In the genomic region with DNA sequence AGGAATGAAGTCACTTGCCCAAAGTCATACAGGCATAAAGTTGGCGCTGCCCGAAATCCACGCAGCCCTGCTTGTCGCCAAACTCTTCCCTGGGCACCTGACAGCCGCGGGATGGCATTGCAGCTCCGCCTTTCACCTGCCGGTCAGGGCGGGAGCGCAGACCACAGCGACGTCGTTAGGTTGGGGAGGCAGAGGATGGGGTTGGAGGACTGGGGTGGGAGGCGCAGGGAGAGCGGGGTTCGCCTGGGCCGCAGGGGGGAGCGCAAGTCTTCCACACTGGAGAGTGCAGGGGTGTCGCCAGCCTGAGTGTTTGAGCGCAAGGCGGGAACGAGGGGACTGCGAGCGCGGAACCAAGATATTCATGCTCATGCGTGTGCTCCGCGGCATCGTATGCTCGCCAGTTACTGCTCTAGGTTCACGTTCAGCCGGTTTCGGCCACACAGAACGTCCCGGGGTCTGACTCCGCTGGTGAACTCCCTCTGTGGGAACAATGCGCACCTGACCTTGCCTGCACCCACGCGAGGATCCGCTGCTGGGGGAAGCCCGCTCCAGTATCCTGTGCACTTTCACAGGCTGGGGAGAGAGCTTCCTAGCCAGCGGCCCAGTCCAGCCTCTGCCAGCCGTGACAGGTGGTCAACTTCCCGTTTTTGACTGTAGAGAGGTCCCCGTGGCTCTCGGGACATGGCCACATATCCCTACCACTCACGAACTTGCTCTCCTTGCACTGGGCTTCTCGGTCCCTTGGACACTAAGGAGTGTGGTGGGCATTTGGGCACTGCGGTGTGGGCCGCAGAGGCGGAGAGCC, we compare ENCODE assay signal across 9 cellular contexts. TPM values are rescaled to one million over a fixed set of nuclear protein-coding genes. Genes with fewer than 3 reads are reported as not detected.
A peak's percentile ranks its signal among the peaks of the same experiment; 100 is the strongest.
DNase-seq lines count a peak whose midpoint lies in the region; ATAC-seq and TF ChIP-seq lines count a peak whose summit lies in the region.
"Had no signal": no experiment of that assay in that cellular context is flagged by ENCODE, and none has a peak within 500 bp of the region (broad histone marks: within the 10 kb centered on the region; RNA-seq: fewer than 3 reads in every experiment).

No MANE protein-coding gene starts in this region.

- H3K9ac ChIP-seq in SK-N-MC (ENCODE audit: insufficient read length) = no peak overlapping the region

- H3K27me3 Mint-ChIP-seq in nephron progenitor cell (ENCODE audit: low read depth, poor library complexity) = peaks cover 92% of the 10 kb centered on the region

- peak overlapping the region; percentile 72 for H3K4me3 ChIP-seq in SK-N-MC
- peak overlapping the region; percentile 53 to 58 for H3K4me3 ChIP-seq in esophagus (ENCODE audit: low read depth in 1 of 2, low read length in 2 of 2)

- no peaks in the 10 kb centered on the region for H3K9me3 Mint-ChIP-seq in nephron progenitor cell

- H3K27ac Mint-ChIP-seq in nephron progenitor cell = no peak overlapping the region

- H3K4me1 ChIP-seq in esophagus (ENCODE audit: control insufficient read depth in 2 of 2, insufficient read depth in 2 of 2, low read length in 1 of 2) = peaks cover 5 to 14% of the 10 kb centered on the region in 2 donors

- H3K9me3 ChIP-seq in SK-N-MC (ENCODE audit: low read depth, low read length) (no peaks in the 10 kb centered on the region), esophagus (ENCODE audit: control insufficient read depth in 2 of 2, insufficient read depth in 1 of 2, low read depth in 1 of 2, low read length in 1 of 2) (no peaks in the 10 kb centered on the region)

- intact Hi-C loops in cardiac septum (cut with DNase I) (loop anchor here (5.0 kb wide), 1 partner anchor 400 kb away; no protein-coding TSS in a partner anchor), left cardiac atrium (cut with DNase I) (loop anchor here (5.0 kb wide), 3 partner anchors 215 to 400 kb away; no protein-coding TSS in a partner anchor)

- 9 to 12% methylated on average over 49 to 51 of the region's 51 CpGs for WGBS in esophagus, 2 donors

- no peak overlapping the region for H3K27ac ChIP-seq in SK-N-MC
- H3K27ac ChIP-seq in esophagus (ENCODE audit: low read depth in 2 of 2, low read length in 1 of 2) = no peak overlapping the region

- H3K36me3 ChIP-seq in SK-N-MC (ENCODE audit: insufficient read depth, low read length) (no peaks in the 10 kb centered on the region), esophagus (ENCODE audit: control insufficient read depth in 2 of 2, insufficient read depth in 2 of 2, low read length in 1 of 2) (no peaks in the 10 kb centered on the region)

- no peak for TF ChIP-seq CTCF in nephron progenitor cell (IDR thresholded peaks at IDR 0.05)

- ATAC-seq in left cardiac atrium = no peak
- ATAC-seq in HG03378 (IDR thresholded peaks at IDR 0.05; ENCODE audit: unreplicated experiment) = no peak
- no peak for ATAC-seq in HG03354 (IDR thresholded peaks at IDR 0.05; ENCODE audit: poor library complexity, severe bottlenecking, unreplicated experiment)
- no peak for ATAC-seq in GM19328 (IDR thresholded peaks at IDR 0.05; ENCODE audit: unreplicated experiment)

- H3K36me3 Mint-ChIP-seq in nephron progenitor cell (ENCODE audit: low read depth) = no peaks in the 10 kb centered on the region

- DNase-seq in cardiac septum (ENCODE audit: low spot score) (peak; percentile 71), left cardiac atrium (no peak), SK-N-MC (ENCODE audit: low read depth, low spot score) (no peak), nephron progenitor cell (peak; percentile 31)

- peaks cover 26% of the 10 kb centered on the region for H3K4me1 Mint-ChIP-seq in nephron progenitor cell

- H3K4me3 Mint-ChIP-seq in nephron progenitor cell = peak overlapping the region; percentile 86

- H3K27me3 ChIP-seq in esophagus (ENCODE audit: control insufficient read depth in 1 of 2, insufficient read depth in 2 of 2, low read length in 2 of 2) = peaks cover 0 to 11% of the 10 kb centered on the region in 2 donors

RNA-seq across cellular contexts. Expression of a gene that starts 0.8 kb away (rescaled TPM):
- total RNA-seq in cardiac septum (0.30 TPM), left cardiac atrium (1 to 10 TPM; 3.7 to 7.2 TPM)
- polyA plus RNA-seq in esophagus = 1 to 10 TPM; 2.2 TPM
- total RNA-seq: dermis microvascular lymphatic vessel endothelial cell had no signal

RNA-seq across cellular contexts. Expression of a gene that starts 34.5 kb away (rescaled TPM):
- total RNA-seq in cardiac septum = 18.6 TPM
- 10 to 100 TPM; 17.6 to 18.6 TPM for total RNA-seq in left cardiac atrium
- 10 to 100 TPM; 16.6 to 23.3 TPM for polyA plus RNA-seq in esophagus

Comparison
In these comparisons a context has a peak if more than half of its experiments do, and no peak if none do; other contexts are left out.
1. DNase-seq: peak in cardiac septum (single experiment) and nephron progenitor cell (single experiment); none in left cardiac atrium (single experiment) and SK-N-MC (single experiment).